ENCODE assay signal across 21 cellular contexts in the genomic region with DNA sequence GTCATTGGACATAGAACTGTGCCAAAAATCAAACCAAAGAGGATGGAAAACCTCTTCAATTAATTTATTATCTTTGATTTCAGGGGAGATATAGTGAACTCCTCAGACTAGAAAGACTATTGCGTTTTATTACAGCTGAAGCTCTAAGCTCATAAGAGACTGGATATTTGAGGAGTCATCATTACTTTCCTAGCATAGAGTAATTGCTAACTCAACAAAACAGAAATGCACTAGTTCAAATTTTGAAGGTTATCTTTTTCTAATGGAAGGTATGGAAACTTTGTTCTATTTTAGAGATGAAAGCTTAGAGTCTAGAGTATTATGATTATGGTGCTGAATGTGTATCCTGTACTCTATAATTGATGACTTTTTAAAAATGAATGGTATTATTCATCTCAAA. TPM values are rescaled to one million over a fixed set of nuclear protein-coding genes. Genes with fewer than 3 reads are reported as not detected.
"Had no signal": no experiment of that assay in that cellular context is flagged by ENCODE, and none has a peak within 500 bp of the region (broad histone marks: within the 10 kb centered on the region; RNA-seq: fewer than 3 reads in every experiment).

No MANE protein-coding gene starts in this region.

- FAIRE-seq: HTR-8/SVneo had no signal

- H3K4me3 ChIP-seq: SJSA1, SK-N-MC had no signal

- H3K27me3 ChIP-seq: SJSA1 had no signal

- H3K9me3 ChIP-seq: SJSA1 had no signal

- H3K27ac ChIP-seq: HL-60, KMS-11, SJSA1, SK-N-MC had no signal

- H3K4me2 ChIP-seq: KMS-11 had no signal

- H3K4me1 ChIP-seq: SJSA1 had no signal

- H3K9ac ChIP-seq: KMS-11 had no signal

- DNase-seq: Kasumi-1, MM.1S, NCI-H1092 treated with DMSO at 0.1 percent for 48 hours, NCI-H1436, NCI-H187, NCI-H2029 treated with DMSO at 0.1 percent for 48 hours, NCI-H2171 treated with DMSO at 0.1 percent for 48 hours, NCI-H345, NCI-H446 treated with DMSO at 0.1 percent for 48 hours, NCI-H510A treated with DMSO at 0.1 percent for 48 hours, NCI-H526, NCI-H82, Right ventricle myocardium superior, RPMI8226, SIG-M5 had no signal

- H3K36me3 ChIP-seq: SJSA1 had no signal

RNA-seq across cellular contexts. Expression of a gene that starts 5.3 kb away (rescaled TPM):
- total RNA-seq: SJSA1; T-helper 1 cell treated with Interleukin-12 subunit alpha and Interleukin-12 subunit beta and Interleukin-4 antibody, amounts not matched to agents 30 ng/mL and 1 ng/mL, for 36 hours had no signal
